20 cellular contexts compared by ENCODE assay signal in the genomic region with DNA sequence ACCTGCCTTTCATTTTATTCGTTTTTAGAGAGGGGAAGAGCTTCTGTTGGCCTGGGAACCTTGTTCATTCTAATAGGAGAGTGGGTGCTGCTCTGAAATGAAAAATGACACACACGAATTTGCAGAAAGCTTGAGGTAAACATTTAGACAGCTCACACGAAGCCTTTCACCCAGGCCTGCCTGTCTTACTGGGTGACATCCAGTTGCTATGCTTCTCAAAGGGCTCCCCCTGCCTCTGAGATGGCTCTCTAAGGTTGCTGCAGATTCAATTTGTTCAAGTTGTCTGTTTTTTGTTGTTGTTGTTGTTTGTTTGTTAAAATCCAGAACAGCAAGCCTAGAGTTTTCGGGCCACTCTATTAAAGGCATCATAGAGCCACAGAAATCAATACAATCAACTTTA. TPM values are rescaled to one million over a fixed set of nuclear protein-coding genes. Genes with fewer than 3 reads are reported as not detected.
DNase-seq lines count a peak whose midpoint lies in the region; ATAC-seq, FAIRE-seq and TF ChIP-seq lines count a peak whose summit lies in the region.
"Had no signal": no experiment of that assay in that cellular context is flagged by ENCODE, and none has a peak within 500 bp of the region (broad histone marks: within the 10 kb centered on the region; RNA-seq: fewer than 3 reads in every experiment).

No MANE protein-coding gene starts in this region.

- no peaks in the 10 kb centered on the region for H4K20me1 ChIP-seq in GM12878 (ENCODE audit: control insufficient read depth, insufficient read depth)

- H3K9me3 ChIP-seq in GM12878 (replicated peaks; ENCODE audit: control insufficient read depth, insufficient read depth, low read length): no peaks in the 10 kb centered on the region; the same call in 2 of the 3 replicates
- H3K9me3 ChIP-seq: gastrocnemius medialis, ovary had no signal

- no peak for TF ChIP-seq EP300 in GM12878 (IDR thresholded peaks at IDR 0.05; ENCODE audit: borderline replicate concordance in 1 of 2, control insufficient read depth in 1 of 2, low read depth in 2 of 2, low read length in 2 of 2)

- H3K4me3 Mint-ChIP-seq in activated naive CD4-positive, alpha-beta T cell treated with anti-CD3 and anti-CD28 coated beads for 36 hours: no peak overlapping the region
- H3K4me3 Mint-ChIP-seq: activated CD8-positive, alpha-beta T cell treated with anti-CD3 and anti-CD28 coated beads for 36 hours; activated naive CD8-positive, alpha-beta T cell treated with anti-CD3 and anti-CD28 coated beads, Interleukin-2, amount 10 ng/mL, durations not matched to agents 7 days and 5 days; T-cell had no signal

- TF ChIP-seq POLR2A in GM12878 (IDR thresholded peaks at IDR 0.05; ENCODE audit: low read depth, low read length): no peak

- H3K27ac Mint-ChIP-seq in activated naive CD4-positive, alpha-beta T cell treated with anti-CD3 and anti-CD28 coated beads for 36 hours: no peak overlapping the region
- H3K27ac Mint-ChIP-seq: activated CD8-positive, alpha-beta T cell treated with anti-CD3 and anti-CD28 coated beads for 36 hours; activated naive CD8-positive, alpha-beta T cell treated with anti-CD3 and anti-CD28 coated beads, Interleukin-2, amount 10 ng/mL, durations not matched to agents 7 days and 5 days; T-cell had no signal

- H3K27me3 ChIP-seq in GM12878 (replicated peaks in 1 of 2; ENCODE audit: control insufficient read depth in 2 of 2, insufficient read depth in 2 of 2, low read length in 1 of 2): no peaks in the 10 kb centered on the region
- H3K27me3 ChIP-seq: gastrocnemius medialis, ovary had no signal

- POLR2A ChIA-PET in GM12878 (lab: Charles Lee): no interaction called here

- SMC1A ChIA-PET in GM12878 (lab: Charles Lee; ENCODE audit: uncharacterized antibody, unreplicated experiment): interaction anchor here (0.9 to 3.3 kb wide), 14 partner anchors 14 to 321 kb away, joined by 3 to 98 read pairs (median 5); no protein-coding TSS in a partner anchor

- peak; percentile 43 for DNase-seq in NCI-H82 (lab: John Stamatoyannopoulos, UW)
- DNase-seq in NCI-H82 treated with DMSO at 0.1 percent for 48 hours (lab: John Stamatoyannopoulos, UW; ENCODE audit: unreplicated experiment): no peak
- no peak for DNase-seq in GM12878 (ENCODE audit: low read depth, low spot score)
- no peak for DNase-seq in activated naive CD4-positive, alpha-beta T cell treated with anti-CD3 and anti-CD28 coated beads for 36 hours
- no peak for DNase-seq in urothelium cell line (ENCODE audit: low spot score)
- no peak for DNase-seq in RPMI8226
- DNase-seq: activated CD8-positive, alpha-beta T cell treated with anti-CD3 and anti-CD28 coated beads for 36 hours; activated naive CD8-positive, alpha-beta T cell treated with anti-CD3 and anti-CD28 coated beads, Interleukin-2, amount 10 ng/mL, durations not matched to agents 7 days and 5 days; DMS79 treated with DMSO at 0.1 percent for 48 hours; gastrocnemius medialis; NCI-H187; ovary; stimulated activated CD4-positive, alpha-beta T cell treated with anti-CD3 and anti-CD28 coated beads, Interleukin-2, amount 100 ng/mL, for 24 hours; stimulated activated naive CD4-positive, alpha-beta T cell treated with Interleukin-2 at 50 U/mL for 16 hours; T-cell had no signal

- peaks cover 2% of the 10 kb centered on the region for H3K27me3 Mint-ChIP-seq in activated naive CD4-positive, alpha-beta T cell treated with anti-CD3 and anti-CD28 coated beads for 36 hours (ENCODE audit: low read depth)
- H3K27me3 Mint-ChIP-seq: activated CD8-positive, alpha-beta T cell treated with anti-CD3 and anti-CD28 coated beads for 36 hours; T-cell had no signal

- no peaks in the 10 kb centered on the region for H3K79me2 ChIP-seq in GM12878 (ENCODE audit: control insufficient read depth, insufficient read depth, low read length)

- H3K36me3 Mint-ChIP-seq in activated naive CD4-positive, alpha-beta T cell treated with anti-CD3 and anti-CD28 coated beads for 36 hours (ENCODE audit: low read depth): no peaks in the 10 kb centered on the region
- H3K36me3 Mint-ChIP-seq: activated naive CD8-positive, alpha-beta T cell treated with anti-CD3 and anti-CD28 coated beads, Interleukin-2, amount 10 ng/mL, durations not matched to agents 7 days and 5 days; T-cell had no signal

- CTCF ChIA-PET in GM12878 (lab: Yijun Ruan, JAX): interaction anchor here (0.7 to 4.3 kb wide), 16 partner anchors 10 to 566 kb away, joined by 3 to 88 read pairs (median 4); no protein-coding TSS in a partner anchor
- CTCF ChIA-PET in activated naive CD4-positive, alpha-beta T cell treated with anti-CD3 and anti-CD28 coated beads for 36 hours (lab: Charles Lee): no interaction called here

- no peak overlapping the region for H2AFZ ChIP-seq in GM12878 (ENCODE audit: control insufficient read depth, low read depth, low read length)

- no peaks in the 10 kb centered on the region for H3K4me1 Mint-ChIP-seq in activated naive CD4-positive, alpha-beta T cell treated with anti-CD3 and anti-CD28 coated beads for 36 hours (ENCODE audit: low read depth)
- H3K4me1 Mint-ChIP-seq: activated naive CD8-positive, alpha-beta T cell treated with anti-CD3 and anti-CD28 coated beads, Interleukin-2, amount 10 ng/mL, durations not matched to agents 7 days and 5 days; T-cell had no signal

- ATAC-seq in HG03025 (IDR thresholded peaks at IDR 0.05; ENCODE audit: low FRiP score, unreplicated experiment) (peak; percentile 84), GM12878 (peak; percentile 85), HG02938 (IDR thresholded peaks at IDR 0.05; ENCODE audit: unreplicated experiment) (no peak)
- ATAC-seq: activated CD8-positive, alpha-beta T cell treated with anti-CD3 and anti-CD28 coated beads for 36 hours; gastrocnemius medialis; T-cell had no signal

- no peak overlapping the region for H3K4me2 ChIP-seq in GM12878 (ENCODE audit: control insufficient read depth, insufficient read depth)

- 15% methylated on average over 4 of the region's 4 CpGs for WGBS in GM12878 (ENCODE audit: insufficient coverage, insufficient replicate concordance, low lambda C conversion rate, missing lambda C conversion rate)

- no peaks in the 10 kb centered on the region for H3K36me3 ChIP-seq in GM12878 (ENCODE audit: control insufficient read depth in 2 of 2, insufficient read depth in 2 of 2, low read length in 1 of 2)
- H3K36me3 ChIP-seq: gastrocnemius medialis, ovary had no signal

- in situ Hi-C loops in GM12878 (cut with MboI): no loop called here

- intact Hi-C loops in GM12878 (cut with micrococcal nuclease; ENCODE audit: unreplicated experiment): loop anchor here (2.0 kb wide), 2 partner anchors 90 to 208 kb away; no protein-coding TSS in a partner anchor
- intact Hi-C loops in activated naive CD4-positive, alpha-beta T cell treated with anti-CD3 and anti-CD28 coated beads for 36 hours (cut with micrococcal nuclease): no loop called here

- TF ChIP-seq CTCF in GM12878 (IDR thresholded peaks at IDR 0.05 in 2 of 3, conservative IDR thresholded peaks at IDR 0.05 in 1 of 3; ENCODE audit: control insufficient read depth in 2 of 3, extremely low read depth in 1 of 3, insufficient read depth in 1 of 3, low read depth in 3 of 3, low read length in 3 of 3): peak; percentile 8 to 50 (median 35); a peak in 3 of 6 replicates

- H3K4me1 ChIP-seq in GM12878 (ENCODE audit: control insufficient read depth, insufficient read depth, low read length): no peaks in the 10 kb centered on the region
- H3K4me1 ChIP-seq: gastrocnemius medialis had no signal

- no peaks in the 10 kb centered on the region for H3K9me3 Mint-ChIP-seq in activated naive CD4-positive, alpha-beta T cell treated with anti-CD3 and anti-CD28 coated beads for 36 hours
- H3K9me3 Mint-ChIP-seq: activated CD8-positive, alpha-beta T cell treated with anti-CD3 and anti-CD28 coated beads for 36 hours; activated naive CD8-positive, alpha-beta T cell treated with anti-CD3 and anti-CD28 coated beads, Interleukin-2, amount 10 ng/mL, durations not matched to agents 7 days and 5 days; T-cell had no signal

- FAIRE-seq in GM12878 (lab: Jason Lieb, UNC) (peak; percentile 61), urothelium cell line (lab: Jason Lieb, UNC) (no peak)
- FAIRE-seq: A204.1 had no signal

- no peak overlapping the region for H3K27ac ChIP-seq in GM12878 (ENCODE audit: control insufficient read depth, insufficient read depth)
- H3K27ac ChIP-seq: gastrocnemius medialis, ovary had no signal

- no TSS peak for BruUV-seq in GM12878 (replicated peaks; lab: Mats Ljungman, UMichigan)

- peak; percentile 65 for TF ChIP-seq RAD21 in GM12878 (IDR thresholded peaks at IDR 0.05; ENCODE audit: insufficient read depth, low read depth, low read length)

- no peak overlapping the region for H3K9ac ChIP-seq in GM12878 (ENCODE audit: control insufficient read depth, insufficient read depth, low read length)

- no peak overlapping the region for H3K4me3 ChIP-seq in GM12878
- H3K4me3 ChIP-seq: gastrocnemius medialis, ovary had no signal

- RAD21 ChIA-PET in GM12878 (lab: Charles Lee; ENCODE audit: unreplicated experiment): interaction anchor here (0.7 to 3.8 kb wide), 8 partner anchors 39 to 207 kb away, joined by 3 to 51 read pairs (median 4); no protein-coding TSS in a partner anchor

TF ChIP-seq in GM12878, 131 proteins besides CTCF, POLR2A, EP300 and RAD21 (continues in another document):
- no peak for TF ChIP-seq BHLHE40 (IDR thresholded peaks at IDR 0.05; ENCODE audit: borderline replicate concordance in 1 of 2, low read depth in 2 of 2, low read length in 1 of 2)

RNA-seq across cellular contexts. Expression of gene PEX5L, which starts 18.1 kb away (rescaled TPM):
- 3.4 and 4.6 TPM in 2 replicates for total RNA-seq in GM12878 (2013; cell fraction: nucleolus; rRNA removed)
- total RNA-seq in GM12878 (2014; rRNA removed) (0.51 and 0.54 TPM in 2 replicates), GM12878 (2014; rRNA removed; fragmentation: Illumina TruSeq; extraction: Trizol) (0.55 and 0.63 TPM in 2 replicates), GM12878 (2021) (0.51 and 0.92 TPM in 2 replicates)
- 0.60 TPM for polyA plus RNA-seq in GM12878 (2011; ENCODE audit: low read depth)
- polyA plus RNA-seq in GM12878 (2011; rRNA removed) (17.0 and 29.5 TPM in 2 replicates), GM12878 (2014; fragmentation: Illumina TruSeq; extraction: Trizol) (0.31 and 0.84 TPM in 2 replicates), GM12878 (2014; fragmentation: Nextera tagmentation; extraction: Ambion mirVana) (under 1 TPM; 0.11 to 0.13 TPM), GM12878 (2014; rRNA removed) (0.38 and 0.54 TPM in 2 replicates), GM12878 (2016; fragmentation: Nextera tagmentation; extraction: Ambion mirVana) (under 1 TPM; 0.25 to 0.48 TPM)
- polyA plus RNA-seq in GM12878 (2011; cell fraction: cytosol; rRNA removed): 8.1 and 10.8 TPM in 2 replicates
- 11.9 TPM in 2 replicates for polyA plus RNA-seq in GM12878 (2011; cell fraction: nucleus; rRNA removed)
- polyA plus RNA-seq in GM12878 (2012): 0.28 and 0.44 TPM in 2 replicates
- polyA minus RNA-seq in GM12878 (2011; rRNA and poly(A)+ RNA removed): 21.0 and 21.6 TPM in 2 replicates
- polyA minus RNA-seq in GM12878 (2011; cell fraction: cytosol; rRNA and poly(A)+ RNA removed): 14.8 and 19.0 TPM in 2 replicates
- polyA minus RNA-seq in GM12878 (2011; cell fraction: nucleus; rRNA and poly(A)+ RNA removed): 17.3 and 19.1 TPM in 2 replicates
- not detected for total RNA-seq in activated naive CD4-positive, alpha-beta T cell treated with anti-CD3 and anti-CD28 coated beads for 36 hours
- total RNA-seq: activated CD8-positive, alpha-beta T cell treated with anti-CD3 and anti-CD28 coated beads for 36 hours; activated naive CD8-positive, alpha-beta T cell treated with anti-CD3 and anti-CD28 coated beads, Interleukin-2, amount 10 ng/mL, durations not matched to agents 7 days and 5 days; dermis microvascular lymphatic vessel endothelial cell; liver; T-cell had no signal
